Comparison of ENCODE assay signal across 9 cellular contexts in genomic region chr9:137606734-137607138, GRCh38. TPM values are rescaled to one million over a fixed set of nuclear protein-coding genes. Genes with fewer than 3 reads are reported as not detected.
DNase-seq lines count a peak whose midpoint lies in the region; ATAC-seq and TF ChIP-seq lines count a peak whose summit lies in the region.
"Had no signal": no experiment of that assay in that cellular context is flagged by ENCODE, and none has a peak within 500 bp of the region (broad histone marks: within the 10 kb centered on the region; RNA-seq: fewer than 3 reads in every experiment).

No MANE protein-coding gene starts in this region.

- TF ChIP-seq CTCF in cardiac muscle cell (IDR thresholded peaks at IDR 0.05; ENCODE audit: low read depth, low read length) (no peak), coronary artery (IDR thresholded peaks at IDR 0.05) (no peak)

- no peaks in the 10 kb centered on the region for H3K36me3 ChIP-seq in cardiac muscle cell
- no peaks in the 10 kb centered on the region for H3K36me3 ChIP-seq in mucosa of rectum (ENCODE audit: control insufficient read depth in 2 of 2, insufficient read depth in 2 of 2, low read length in 2 of 2)
- H3K36me3 ChIP-seq: adrenal gland had no signal

- ATAC-seq in GM18868 (IDR thresholded peaks at IDR 0.05; ENCODE audit: unreplicated experiment) (no peak), HG03469 (IDR thresholded peaks at IDR 0.05; ENCODE audit: unreplicated experiment) (no peak)

- H3K4me3 ChIP-seq in cardiac muscle cell (peak overlapping the region; percentile 43), coronary artery (peak overlapping the region; percentile 82), mucosa of rectum (ENCODE audit: low read length in 2 of 2) (peak overlapping the region; percentile 65 to 86)

- H3K9me3 ChIP-seq in cardiac muscle cell (ENCODE audit: low read depth) = no peaks in the 10 kb centered on the region
- no peaks in the 10 kb centered on the region for H3K9me3 ChIP-seq in mucosa of rectum (ENCODE audit: control insufficient read depth in 2 of 2, low read length in 2 of 2)
- H3K9me3 ChIP-seq: adrenal gland had no signal

- H3K9ac ChIP-seq in mucosa of rectum (ENCODE audit: low read depth in 1 of 2, low read length in 2 of 2) = peak overlapping the region; percentile 68 to 94

- intact Hi-C loops in cardiac septum (cut with DNase I) = no loop called here

- H3K4me1 ChIP-seq in cardiac muscle cell (ENCODE audit: low read depth) = peaks cover 18% of the 10 kb centered on the region
- peaks cover 25 to 29% of the 10 kb centered on the region in 2 donors for H3K4me1 ChIP-seq in mucosa of rectum (ENCODE audit: control insufficient read depth in 2 of 2, insufficient read depth in 2 of 2, low read length in 2 of 2)

- DNase-seq in cardiac muscle cell (ENCODE audit: low read depth in 1 of 2, low spot score in 1 of 2) = no peak
- DNase-seq in cardiac septum (ENCODE audit: low spot score) = no peak
- no peak for DNase-seq in coronary artery (ENCODE audit: low spot score)
- no peak for DNase-seq in RPMI8226
- DNase-seq in GM03348 (ENCODE audit: low spot score) = no peak

- H3K27ac ChIP-seq in cardiac muscle cell (no peak overlapping the region), coronary artery (peak overlapping the region in 1 of 2 donors; percentile 92), mucosa of rectum (ENCODE audit: low read depth in 2 of 2, low read length in 2 of 2) (peak overlapping the region; percentile 95 to 97)

- H3K27me3 ChIP-seq in cardiac muscle cell = no peaks in the 10 kb centered on the region
- no peaks in the 10 kb centered on the region for H3K27me3 ChIP-seq in mucosa of rectum (ENCODE audit: control insufficient read depth in 2 of 2, insufficient read depth in 2 of 2, low read length in 2 of 2)
- H3K27me3 ChIP-seq: adrenal gland had no signal

RNA-seq across cellular contexts. Expression of gene ARRDC1, which starts 1.2 kb away (rescaled TPM):
- total RNA-seq in cardiac muscle cell = 53.0 and 82.9 TPM in 2 replicates
- 73.9 and 91.8 TPM in 2 replicates for polyA plus RNA-seq in cardiac muscle cell
- 21.1 TPM for total RNA-seq in cardiac septum

RNA-seq across cellular contexts. Expression of gene EHMT1, which starts 12.1 kb away (rescaled TPM):
- 65.7 and 93.8 TPM in 2 replicates for total RNA-seq in cardiac muscle cell
- polyA plus RNA-seq in cardiac muscle cell = 55.5 and 60.3 TPM in 2 replicates
- total RNA-seq in cardiac septum = 39.8 TPM

RNA-seq across cellular contexts. Expression of gene ZMYND19, which starts 16.4 kb away (rescaled TPM):
- total RNA-seq in cardiac muscle cell (30.6 and 35.3 TPM in 2 replicates), cardiac septum (11.2 TPM)
- polyA plus RNA-seq in cardiac muscle cell = 48.1 and 49.0 TPM in 2 replicates

RNA-seq across cellular contexts. Expression of gene DPH7, which starts 28.0 kb away (rescaled TPM):
- total RNA-seq in cardiac muscle cell (57.3 and 65.6 TPM in 2 replicates), cardiac septum (21.2 TPM)
- 61.2 and 78.4 TPM in 2 replicates for polyA plus RNA-seq in cardiac muscle cell

RNA-seq across cellular contexts. Expression of gene MRPL41, which starts 55.1 kb away (rescaled TPM):
- total RNA-seq in cardiac muscle cell (70.2 and 98.6 TPM in 2 replicates), cardiac septum (184 TPM)
- 93.1 and 111 TPM in 2 replicates for polyA plus RNA-seq in cardiac muscle cell
